19 cellular contexts compared by ENCODE assay signal in genomic region chr3:134797816-134798451, GRCh38. TPM values are rescaled to one million over a fixed set of nuclear protein-coding genes. Genes with fewer than 3 reads are reported as not detected.
A peak's percentile ranks its signal among the peaks of the same experiment; 100 is the strongest.
DNase-seq lines count a peak whose midpoint lies in the region; ATAC-seq, FAIRE-seq and TF ChIP-seq lines count a peak whose summit lies in the region.
"Had no signal": no experiment of that assay in that cellular context is flagged by ENCODE, and none has a peak within 500 bp of the region (broad histone marks: within the 10 kb centered on the region; RNA-seq: fewer than 3 reads in every experiment).

No MANE protein-coding gene starts in this region.

- H3K9me3 Mint-ChIP-seq in GM23338 (no peaks in the 10 kb centered on the region), IgD-negative memory B cell (no peaks in the 10 kb centered on the region), endothelial cell (ENCODE audit: unreplicated experiment) (no peaks in the 10 kb centered on the region)

- no peak for TF ChIP-seq CTCF in GM23338 (conservative IDR thresholded peaks at IDR 0.05; ENCODE audit: low read depth in 2 of 2)
- no peak for TF ChIP-seq CTCF in endothelial cell (IDR thresholded peaks at IDR 0.05; ENCODE audit: unreplicated experiment)
- TF ChIP-seq CTCF in neural cell (IDR thresholded peaks at IDR 0.05; ENCODE audit: poor library complexity, severe bottlenecking) = no peak
- no peak for TF ChIP-seq CTCF in pancreas (IDR thresholded peaks at IDR 0.05)

- H3K4me2 ChIP-seq in GM23338 (peak overlapping the region; percentile 99), neural cell (ENCODE audit: low read length) (peak overlapping the region; percentile 86)

- intact Hi-C loops in pancreas (cut with DNase I) = loop anchor here in 2 of 3 donors (10.0 kb wide), 2 partner anchors 1087 to 1097 kb away; no protein-coding TSS in a partner anchor

- H3K9ac ChIP-seq in neural cell (ENCODE audit: low read length) = peak overlapping the region; percentile 91

- TF ChIP-seq EP300 in neural cell (conservative IDR thresholded peaks at IDR 0.05; ENCODE audit: poor library complexity, severe bottlenecking) = no peak

- no peak for FAIRE-seq in pancreas (lab: Jason Lieb, UNC)
- FAIRE-seq: GM19239 had no signal

- no peaks in the 10 kb centered on the region for H3F3A ChIP-seq in GM23338 (replicated peaks; ENCODE audit: low read depth)
- H3F3A ChIP-seq in neural cell (ENCODE audit: insufficient read depth, low read length, poor library complexity, severe bottlenecking) = no peaks in the 10 kb centered on the region

- no peak overlapping the region for H2AFZ ChIP-seq in GM23338
- no peak overlapping the region for H2AFZ ChIP-seq in neural cell (ENCODE audit: low read depth, low read length)

- peak overlapping the region; percentile 94 for H3K4me3 Mint-ChIP-seq in GM23338
- H3K4me3 Mint-ChIP-seq in IgD-negative memory B cell = peak overlapping the region in 3 of 4 donors; percentile 70 to 78 (median 78)
- peak overlapping the region; percentile 90 for H3K4me3 Mint-ChIP-seq in endothelial cell (ENCODE audit: unreplicated experiment)

- H3K27ac Mint-ChIP-seq in GM23338 = no peak overlapping the region
- peak overlapping the region in 1 of 3 donors; percentile 59 for H3K27ac Mint-ChIP-seq in IgD-negative memory B cell
- peak overlapping the region; percentile 18 for H3K27ac Mint-ChIP-seq in endothelial cell (ENCODE audit: unreplicated experiment)

- H3K36me3 Mint-ChIP-seq in GM23338 (ENCODE audit: low read depth) (no peaks in the 10 kb centered on the region; the same call in 2 of the 3 replicates), IgD-negative memory B cell (no peaks in the 10 kb centered on the region), endothelial cell (ENCODE audit: low read depth, unreplicated experiment) (no peaks in the 10 kb centered on the region)

- no peak overlapping the region for H3K27ac ChIP-seq in GM23338 (ENCODE audit: low read depth)
- H3K27ac ChIP-seq in neural cell (ENCODE audit: low read length) = peak overlapping the region; percentile 74
- no peak overlapping the region for H3K27ac ChIP-seq in pancreas
- H3K27ac ChIP-seq: gastrocnemius medialis, psoas muscle, spleen had no signal

- peaks cover 38% of the 10 kb centered on the region for H3K4me1 Mint-ChIP-seq in GM23338
- peaks cover 3 to 11% (median 7%) of the 10 kb centered on the region in 3 donors for H3K4me1 Mint-ChIP-seq in IgD-negative memory B cell
- peaks cover 21% of the 10 kb centered on the region for H3K4me1 Mint-ChIP-seq in endothelial cell (ENCODE audit: unreplicated experiment)

- H3K4me3 ChIP-seq in GM23338 (peak overlapping the region; percentile 81), neural cell (ENCODE audit: low read length) (peak overlapping the region; percentile 98), pancreas (no peak overlapping the region)

- H3K9me3 ChIP-seq in neural cell (ENCODE audit: low read length) = no peaks in the 10 kb centered on the region
- no peaks in the 10 kb centered on the region for H3K9me3 ChIP-seq in pancreas
- H3K9me3 ChIP-seq: gastrocnemius medialis, psoas muscle, spleen had no signal

- H3K36me3 ChIP-seq in GM23338 (ENCODE audit: insufficient read depth) = no peaks in the 10 kb centered on the region
- no peaks in the 10 kb centered on the region for H3K36me3 ChIP-seq in neural cell (ENCODE audit: insufficient read depth, low read length)
- no peaks in the 10 kb centered on the region for H3K36me3 ChIP-seq in pancreas
- H3K36me3 ChIP-seq: gastrocnemius medialis, spleen had no signal

- 41 to 47% methylated on average over 13 of the region's 13 CpGs for WGBS in pancreas, 2 donors

- H4K20me1 ChIP-seq in GM23338 (replicated peaks; ENCODE audit: insufficient read depth) (no peaks in the 10 kb centered on the region), neural cell (ENCODE audit: insufficient read depth) (no peaks in the 10 kb centered on the region)

- no peaks in the 10 kb centered on the region for H3K9me2 ChIP-seq in GM23338 (ENCODE audit: insufficient read depth)
- H3K9me2 ChIP-seq in neural cell (ENCODE audit: insufficient read depth, low read length) = no peaks in the 10 kb centered on the region

- H3K79me2 ChIP-seq in GM23338 (replicated peaks; ENCODE audit: insufficient read depth) (peaks cover 4% of the 10 kb centered on the region; the same call in 1 of the 2 replicates), neural cell (replicated peaks; ENCODE audit: insufficient read depth, low read length) (peaks cover 76% of the 10 kb centered on the region)

- TF ChIP-seq RAD21 in neural cell (conservative IDR thresholded peaks at IDR 0.05) = peak; percentile 38

- H3K27me3 Mint-ChIP-seq in GM23338 (ENCODE audit: insufficient read depth, low read depth, poor library complexity) (peaks cover 41% of the 10 kb centered on the region), IgD-negative memory B cell (peaks cover 21% of the 10 kb centered on the region), endothelial cell (ENCODE audit: unreplicated experiment) (peaks cover 15% of the 10 kb centered on the region)

- peaks cover 47% of the 10 kb centered on the region for H3K27me3 ChIP-seq in GM23338 (ENCODE audit: insufficient read depth)
- no peaks in the 10 kb centered on the region for H3K27me3 ChIP-seq in neural cell (ENCODE audit: insufficient read depth, low read depth, low read length)
- peaks cover 0 to 11% (median 2%) of the 10 kb centered on the region in 4 donors for H3K27me3 ChIP-seq in pancreas
- H3K27me3 ChIP-seq: gastrocnemius medialis had no signal

- no peak for ATAC-seq in GM23338
- ATAC-seq in HG03045 (IDR thresholded peaks at IDR 0.05; ENCODE audit: unreplicated experiment) = no peak
- no peak for ATAC-seq in pancreas
- ATAC-seq: gastrocnemius medialis, psoas muscle had no signal

- no peak for DNase-seq in GM23338 (ENCODE audit: low spot score)
- DNase-seq in endothelial cell (ENCODE audit: low spot score) = no peak
- DNase-seq in middle frontal gyrus (ENCODE audit: extremely low spot score, low spot score) = no peak
- DNase-seq in activated CD4-positive, CD25-positive, alpha-beta regulatory T cell treated with anti-CD3 and anti-CD28 coated beads, Interleukin-2, amount 50 U/mL, for 72 hours = no peak
- DNase-seq in pancreas = no peak
- DNase-seq: activated gamma-delta T cell treated with Interleukin-2 at 50 U/mL for 16 hours, gastrocnemius medialis, HCEC 1CT, Karpas-422, NCI-H1092, NCI-H2081, NCI-H526 treated with DMSO at 0.1 percent for 48 hours, psoas muscle, SHP77 treated with DMSO at 0.1 percent for 48 hours, spleen had no signal

- H3K4me1 ChIP-seq in GM23338 (ENCODE audit: insufficient read depth) = peaks cover 12% of the 10 kb centered on the region
- peaks cover 0 to 8% (median 4%) of the 10 kb centered on the region in 3 donors for H3K4me1 ChIP-seq in pancreas

TF ChIP-seq in neural cell, 6 proteins besides CTCF, POLR2A, EP300 and RAD21:
- TF ChIP-seq MXI1 (conservative IDR thresholded peaks at IDR 0.05; ENCODE audit: poor library complexity, severe bottlenecking) (no peak), TAF1 (IDR thresholded peaks at IDR 0.05; ENCODE audit: low read depth) (no peak), SMC3 (conservative IDR thresholded peaks at IDR 0.05; ENCODE audit: poor library complexity) (no peak), EZH2 (IDR thresholded peaks at IDR 0.05; ENCODE audit: borderline replicate concordance, insufficient read depth, low read length, poor library complexity, severe bottlenecking) (no peak), REST (IDR thresholded peaks at IDR 0.05; ENCODE audit: borderline replicate concordance) (no peak), POLR2AphosphoS5 (IDR thresholded peaks at IDR 0.05) (no peak)

RNA-seq across cellular contexts. Expression of gene EPHB1, which starts 2.9 kb away (rescaled TPM):
- total RNA-seq in GM23338 (2014; rRNA removed; shearing (Covaris generic)) = 5.2 and 5.6 TPM in 2 replicates
- 2.7 and 3.1 TPM in 2 replicates for polyA plus RNA-seq in GM23338 (2016; fragmentation: Nextera tagmentation; extraction: Ambion mirVana)
- 0.71 TPM for polyA plus RNA-seq in IgD-negative memory B cell
- total RNA-seq in endothelial cell (ENCODE audit: unreplicated experiment) = 5.7 TPM
- polyA plus RNA-seq in neural cell = 18.7 and 19.1 TPM in 2 replicates
- polyA minus RNA-seq in neural cell = 33.8 and 46.3 TPM in 2 replicates
- total RNA-seq in pancreas = 1 to 10 TPM in 1 of 6 donors, under 1 TPM in 5; 0.13 to 1.4 (median 0.43) TPM
- under 1 TPM; 0.02 to 0.57 TPM for polyA plus RNA-seq in pancreas

Comparison
In these comparisons a context has a peak if more than half of its experiments do, and no peak if none do; other contexts are left out.
1. H3K4me3 ChIP-seq: peak in GM23338 (single experiment) and neural cell (single experiment); none in pancreas (0 of 4).
2. Peak in every context shown above with its lines, with median percentiles within 50 percentile points of each other: H3K4me3 Mint-ChIP-seq.